1 cellular context compared by ENCODE assay signal in genomic region chr13:45522571-45522970, GRCh38.
TF ChIP-seq lines count a peak whose summit lies in the region.

No MANE protein-coding gene starts in this region.

TF ChIP-seq in SK-N-SH treated with all-trans-retinoic acid at 6 μM for 48 hours, 23 proteins besides CTCF, POLR2A, EP300 and RAD21 (continued from another document):
- TF ChIP-seq ZFP3 (CRISPR knock-in tag; IDR thresholded peaks at IDR 0.05): no peak
- TF ChIP-seq ZFP30 (CRISPR knock-in tag; IDR thresholded peaks at IDR 0.05): no peak
- TF ChIP-seq OSR1 (CRISPR knock-in tag; IDR thresholded peaks at IDR 0.05): no peak
- no peak for TF ChIP-seq ZC3H10 (CRISPR knock-in tag; IDR thresholded peaks at IDR 0.05)
- no peak for TF ChIP-seq ZNF8 (CRISPR knock-in tag; IDR thresholded peaks at IDR 0.05)
- no peak for TF ChIP-seq CSRNP3 (CRISPR knock-in tag; IDR thresholded peaks at IDR 0.05)
- TF ChIP-seq BACH2 (CRISPR knock-in tag; IDR thresholded peaks at IDR 0.05; ENCODE audit: borderline replicate concordance): no peak
- TF ChIP-seq ZNF70 (CRISPR knock-in tag; IDR thresholded peaks at IDR 0.05): no peak
